In the genomic region with DNA sequence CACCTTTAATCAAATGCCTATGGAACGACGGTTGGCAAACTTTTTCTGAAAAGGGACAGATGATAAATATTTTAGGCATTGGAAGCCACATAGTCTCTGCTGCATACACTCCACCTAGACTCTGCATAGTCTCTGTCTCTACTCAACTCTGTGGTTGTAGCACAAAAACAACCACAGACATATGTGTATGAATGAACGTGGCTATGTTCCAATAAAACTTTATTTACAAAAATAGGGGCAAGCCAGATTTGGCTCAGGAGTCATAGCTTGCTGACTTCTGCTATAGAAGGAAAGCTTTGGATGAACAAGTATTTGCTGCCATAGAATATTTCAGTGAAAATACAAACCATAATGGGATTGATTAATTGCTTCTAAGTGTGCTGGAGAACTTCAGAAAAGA, we compare ENCODE assay signal across 19 cellular contexts. TPM values are rescaled to one million over a fixed set of nuclear protein-coding genes. Genes with fewer than 3 reads are reported as not detected.
DNase-seq lines count a peak whose midpoint lies in the region; ATAC-seq, FAIRE-seq and TF ChIP-seq lines count a peak whose summit lies in the region.
"Had no signal": no experiment of that assay in that cellular context is flagged by ENCODE, and none has a peak within 500 bp of the region (broad histone marks: within the 10 kb centered on the region; RNA-seq: fewer than 3 reads in every experiment).

No MANE protein-coding gene starts in this region.

- DNase-seq in H54 (ENCODE audit: insufficient read length, low spot score) (no peak), RWPE2 (ENCODE audit: low spot score) (no peak), mesenteric fat pad (ENCODE audit: low spot score) (no peak), GM19239 (ENCODE audit: insufficient read length, low spot score) (no peak), brain microvascular endothelial cell (no peak)
- DNase-seq: ACHN; CD4-positive, CD25-positive, alpha-beta regulatory T cell; DMS79 treated with DMSO at 0.1 percent for 48 hours; EL; GF-D8; GM23248; H7; KBM-7 had no signal

- H3K27ac ChIP-seq in RWPE2 (ENCODE audit: poor library complexity, severe bottlenecking) (peak overlapping the region; percentile 79), gastroesophageal sphincter (peak overlapping the region; percentile 38 to 82 (median 69)), stomach smooth muscle (ENCODE audit: low read length) (peak overlapping the region; percentile 47), brain microvascular endothelial cell (no peak overlapping the region)
- H3K27ac ChIP-seq: BLaER1 treated with 17β-estradiol and CSF1 and Interleukin-3, amounts not matched to agents 10 nM and 100 nM; GM23248 had no signal

- no peak overlapping the region for H3K9ac ChIP-seq in stomach smooth muscle (ENCODE audit: low read length in 2 of 2)
- H3K9ac ChIP-seq: BLaER1 treated with 17β-estradiol and CSF1 and Interleukin-3, amounts not matched to agents 10 nM and 100 nM; GM23248 had no signal

- H3K9me3 ChIP-seq in RWPE2 (ENCODE audit: severe bottlenecking) = no peaks in the 10 kb centered on the region
- no peaks in the 10 kb centered on the region for H3K9me3 ChIP-seq in gastroesophageal sphincter
- no peaks in the 10 kb centered on the region for H3K9me3 ChIP-seq in stomach smooth muscle (ENCODE audit: control insufficient read depth in 2 of 2, low read length in 2 of 2)

- H3K4me1 ChIP-seq in RWPE2 (ENCODE audit: insufficient read depth, poor library complexity, severe bottlenecking) = peaks cover 24% of the 10 kb centered on the region
- H3K4me1 ChIP-seq in gastroesophageal sphincter = peaks cover 0 to 51% (median 0%) of the 10 kb centered on the region in 3 donors
- peaks cover 9% of the 10 kb centered on the region for H3K4me1 ChIP-seq in stomach smooth muscle (ENCODE audit: control insufficient read depth, insufficient read depth, low read length)
- H3K4me1 ChIP-seq: BLaER1 treated with 17β-estradiol and CSF1 and Interleukin-3, amounts not matched to agents 10 nM and 100 nM had no signal

- no peak for TF ChIP-seq EP300 in gastroesophageal sphincter (IDR thresholded peaks at IDR 0.05)

- FAIRE-seq in H54 (lab: Jason Lieb, UNC) (peak; percentile 6), GM19239 (lab: Jason Lieb, UNC) (no peak)
- FAIRE-seq: HTR-8/SVneo had no signal

- TF ChIP-seq POLR2A in H54 (IDR thresholded peaks at IDR 0.05; ENCODE audit: low read depth, low read length) = no peak
- no peak for TF ChIP-seq POLR2A in gastroesophageal sphincter (IDR thresholded peaks at IDR 0.05)

- no peaks in the 10 kb centered on the region for H3K36me3 ChIP-seq in RWPE2 (ENCODE audit: low read depth)
- no peaks in the 10 kb centered on the region for H3K36me3 ChIP-seq in gastroesophageal sphincter
- H3K36me3 ChIP-seq in stomach smooth muscle (ENCODE audit: control insufficient read depth in 2 of 2, insufficient read depth in 2 of 2, low read length in 2 of 2) = no peaks in the 10 kb centered on the region
- H3K36me3 ChIP-seq in brain microvascular endothelial cell (replicated peaks) = no peaks in the 10 kb centered on the region
- H3K36me3 ChIP-seq: BLaER1 treated with 17β-estradiol and CSF1 and Interleukin-3, amounts not matched to agents 10 nM and 100 nM had no signal

- WGBS in gastroesophageal sphincter (ENCODE audit: low coverage in 1 of 2), 2 donors = 37 to 64% methylated on average over 3 of the region's 3 CpGs

- ATAC-seq in RWPE2 (ENCODE audit: low read depth) (no peak), gastroesophageal sphincter (no peak), HG02970 (IDR thresholded peaks at IDR 0.05; ENCODE audit: low FRiP score, unreplicated experiment) (no peak)

- H3K4me3 ChIP-seq in RWPE2 (ENCODE audit: severe bottlenecking) (no peak overlapping the region), gastroesophageal sphincter (no peak overlapping the region), stomach smooth muscle (ENCODE audit: low read length in 2 of 2) (no peak overlapping the region), brain microvascular endothelial cell (ENCODE audit: low read depth, low read length) (no peak overlapping the region)
- H3K4me3 ChIP-seq: BLaER1 treated with 17β-estradiol and CSF1 and Interleukin-3, amounts not matched to agents 10 nM and 100 nM had no signal

- in situ Hi-C loops in brain microvascular endothelial cell (cut with HindIII; ENCODE audit: low pct_ligation_motif_present, low sequenced_read_pairs) = no loop called here

- TF ChIP-seq CTCF in RWPE2 (IDR thresholded peaks at IDR 0.05; ENCODE audit: poor library complexity, severe bottlenecking) = no peak
- TF ChIP-seq CTCF in gastroesophageal sphincter (IDR thresholded peaks at IDR 0.05) = no peak
- no peak for TF ChIP-seq CTCF in brain microvascular endothelial cell (IDR thresholded peaks at IDR 0.05; ENCODE audit: low read depth, low read length, missing control alignments)

- H3K27me3 ChIP-seq in RWPE2 (ENCODE audit: insufficient read depth, poor library complexity, severe bottlenecking) (no peaks in the 10 kb centered on the region), gastroesophageal sphincter (no peaks in the 10 kb centered on the region), stomach smooth muscle (ENCODE audit: control insufficient read depth in 1 of 2, insufficient read depth in 2 of 2, low read length in 2 of 2) (no peaks in the 10 kb centered on the region), brain microvascular endothelial cell (replicated peaks) (no peaks in the 10 kb centered on the region)
- H3K27me3 ChIP-seq: BLaER1 treated with 17β-estradiol and CSF1 and Interleukin-3, amounts not matched to agents 10 nM and 100 nM had no signal

RNA-seq across cellular contexts. Expression of a gene that starts 37.5 kb away (rescaled TPM):
- total RNA-seq in gastroesophageal sphincter (10 to 100 TPM in 2 of 4 donors, 1 to 10 TPM in 2; 3.4 to 13.7 (median 7.8) TPM), mesenteric fat pad (17.2 TPM)
- total RNA-seq: A172; CD4-positive, CD25-positive, alpha-beta regulatory T cell; GM23248; H7 had no signal

RNA-seq across cellular contexts. Expression of a gene that starts 37.5 kb away (rescaled TPM):
- total RNA-seq in gastroesophageal sphincter = 10 to 100 TPM in 1 of 4 donors, 1 to 10 TPM in 1, under 1 TPM in 1, not detected in 1; 0.85 to 14.1 (median 3.2) TPM
- total RNA-seq in mesenteric fat pad = 13.7 TPM
- total RNA-seq: A172; CD4-positive, CD25-positive, alpha-beta regulatory T cell; GM23248 had no signal
